ENCODE assay signal across 8 cellular contexts in the genomic region with DNA sequence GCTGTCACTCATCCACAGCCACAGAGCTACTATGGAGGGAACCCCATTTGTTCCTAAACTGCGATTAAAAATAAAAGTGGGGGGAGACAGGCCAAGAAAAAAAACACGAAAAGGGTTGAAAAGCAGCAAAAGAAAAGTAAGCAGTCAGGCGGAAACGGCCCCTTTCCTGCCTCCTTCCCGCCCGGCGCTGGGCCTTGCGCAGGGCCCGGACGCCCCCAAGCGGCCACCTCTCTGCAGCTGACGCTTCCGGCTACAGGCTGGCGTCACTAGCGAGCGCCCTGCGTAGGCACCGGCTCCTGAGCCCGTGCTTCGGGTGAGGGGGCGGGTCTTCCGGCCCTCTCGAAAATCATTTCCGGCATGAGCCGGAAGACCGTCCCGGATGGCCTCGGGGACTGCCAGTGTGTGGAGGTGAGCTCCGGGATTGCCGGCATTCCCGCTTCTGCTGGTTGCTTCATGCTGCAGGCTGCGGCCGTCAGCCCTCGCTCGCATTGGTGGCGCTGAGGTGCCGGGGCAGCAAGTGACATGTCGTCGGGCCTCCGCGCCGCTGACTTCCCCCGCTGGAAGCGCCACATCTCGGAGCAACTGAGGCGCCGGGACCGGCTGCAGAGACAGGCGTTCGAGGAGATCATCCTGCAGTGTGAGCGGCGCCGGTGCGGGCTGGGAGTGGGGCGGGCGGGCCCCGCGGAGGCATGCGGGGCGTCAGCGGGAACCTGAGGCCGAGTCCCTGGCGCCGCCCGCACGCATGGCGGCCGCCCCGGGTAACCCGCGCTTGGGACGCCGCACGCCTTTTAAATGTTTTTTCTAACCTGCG. TPM values are rescaled to one million over a fixed set of nuclear protein-coding genes. Genes with fewer than 3 reads are reported as not detected.
DNase-seq lines count a peak whose midpoint lies in the region; ATAC-seq and TF ChIP-seq lines count a peak whose summit lies in the region.

A gene (plus strand): TSS at position 368 of the 811 bp plus-strand sequence. CDS start 155 bp downstream, at position 523.

- H3K27me3 ChIP-seq in testis = no peaks in the 10 kb centered on the region

- no peaks in the 10 kb centered on the region for H3K9me3 ChIP-seq in testis

- TF ChIP-seq CTCF in GM12864 (IDR thresholded peaks at IDR 0.05; ENCODE audit: low read depth, low read length, missing control alignments) (peak; percentile 90), omental fat pad (IDR thresholded peaks at IDR 0.05) (peak in 2 of 3 donors; percentile 65 to 90), testis (IDR thresholded peaks at IDR 0.05) (peak; percentile 82 to 98 (median 95))

- H3K36me3 ChIP-seq in testis (ENCODE audit: low read depth, missing control alignments) = no peaks in the 10 kb centered on the region

- no peak for TF ChIP-seq POLR2A in testis (IDR thresholded peaks at IDR 0.05)

- intact Hi-C loops in testis (cut with DNase I; ENCODE audit: low total_unique reads) = loop anchor here (5.0 to 10.0 kb wide), 2 partner anchors 399 to 647 kb away; no protein-coding TSS in a partner anchor

- peaks cover 0 to 10% of the 10 kb centered on the region in 2 donors for H3K9me3 Mint-ChIP-seq in activated naive CD4-positive, alpha-beta T cell treated with anti-CD3 and anti-CD28 coated beads, Interleukin-2, amount 50 U/mL, for 72 hours

- WGBS in testis, 2 donors = 0% methylated on average over 15 to 75 of the region's 75 CpGs

- H3K27ac ChIP-seq in testis = peak within 1 kb of the TSS; percentile 73 to 85

- DNase-seq in GM12864 (ENCODE audit: low read depth) (peak; percentile 89), NCI-H1092 treated with DMSO at 0.1 percent for 48 hours (lab: John Stamatoyannopoulos, UW) (peak; percentile 82), SKM-1 (lab: John Stamatoyannopoulos, UW; ENCODE audit: unreplicated experiment) (peak; percentile 91), glomerular endothelial cell (ENCODE audit: extremely low read depth, low read depth, low spot score) (peak; percentile 44), omental fat pad (ENCODE audit: low spot score) (peak; percentile 71), testis (peak; percentile 98)
- peak; percentile 94 to 97 for DNase-seq in activated naive CD4-positive, alpha-beta T cell treated with anti-CD3 and anti-CD28 coated beads, Interleukin-2, amount 50 U/mL, for 72 hours (ENCODE audit: low spot score in 2 of 2)

- H3K4me3 ChIP-seq in GM12864 (ENCODE audit: low read depth, low read length) (peak within 1 kb of the TSS; percentile 97), testis (peak within 1 kb of the TSS; percentile 96 to 99)

- ATAC-seq in HG02623 (IDR thresholded peaks at IDR 0.05; ENCODE audit: unreplicated experiment) = peak; percentile 90
- peak; percentile 83 for ATAC-seq in activated naive CD4-positive, alpha-beta T cell treated with anti-CD3 and anti-CD28 coated beads, Interleukin-2, amount 50 U/mL, for 72 hours
- peak; percentile 98 for ATAC-seq in omental fat pad (ENCODE audit: low FRiP score)

- peaks cover 10% of the 10 kb centered on the region for H3K4me1 ChIP-seq in testis

- peak within 1 kb of the TSS; percentile 95 to 97 for H3K27ac Mint-ChIP-seq in activated naive CD4-positive, alpha-beta T cell treated with anti-CD3 and anti-CD28 coated beads, Interleukin-2, amount 50 U/mL, for 72 hours

- H3K36me3 Mint-ChIP-seq in activated naive CD4-positive, alpha-beta T cell treated with anti-CD3 and anti-CD28 coated beads, Interleukin-2, amount 50 U/mL, for 72 hours = peaks cover 24 to 36% of the 10 kb centered on the region in 2 donors

RNA-seq across cellular contexts. Expression of the gene that starts here (rescaled TPM):
- 10 to 100 TPM; 30.6 to 34.2 TPM for total RNA-seq in activated naive CD4-positive, alpha-beta T cell treated with anti-CD3 and anti-CD28 coated beads, Interleukin-2, amount 50 U/mL, for 72 hours
- total RNA-seq in glomerular endothelial cell (18.2 and 21.9 TPM in 2 replicates), omental fat pad (10 to 100 TPM; 20.6 to 55.2 (median 27.6) TPM), testis (10 to 100 TPM; 47.2 to 53.1 TPM)
- 37.3 TPM for polyA plus RNA-seq in testis (ENCODE audit: insufficient read depth, low read depth, low replicate concordance)

Comparison
In these comparisons a context has a peak if more than half of its experiments do, and no peak if none do; other contexts are left out.
1. Peak in every context shown above with its lines: DNase-seq, ATAC-seq, H3K4me3 ChIP-seq and H3K27ac ChIP-seq.
2. DNase-seq: peak in every context shown above with its lines; median percentile 98 in testis; 96 in activated naive CD4-positive, alpha-beta T cell treated with anti-CD3 and anti-CD28 coated beads, Interleukin-2, amount 50 U/mL, for 72 hours; 91 in SKM-1; 89 in GM12864; 82 in NCI-H1092 treated with DMSO at 0.1 percent for 48 hours; 71 in omental fat pad; 44 in glomerular endothelial cell.